ENCODE assay signal across 8 cellular contexts in genomic region chr17:18217412-18218015, GRCh38. TPM values are rescaled to one million over a fixed set of nuclear protein-coding genes. Genes with fewer than 3 reads are reported as not detected.
DNase-seq lines count a peak whose midpoint lies in the region; ATAC-seq, FAIRE-seq and TF ChIP-seq lines count a peak whose summit lies in the region.

No MANE protein-coding gene starts in this region.

- H3K9me2 ChIP-seq in Loucy (replicated peaks; ENCODE audit: low read depth, low read length) (no peaks in the 10 kb centered on the region), hepatocyte (replicated peaks; ENCODE audit: insufficient read depth) (no peaks in the 10 kb centered on the region)

- H3K27ac ChIP-seq in astrocyte (ENCODE audit: low read depth, low read length) (no peak overlapping the region), hepatocyte (no peak overlapping the region), small intestine (ENCODE audit: low read depth in 1 of 2, low read length in 1 of 2) (no peak overlapping the region)

- H2AFZ ChIP-seq in Loucy (ENCODE audit: low read length) (no peak overlapping the region), astrocyte (ENCODE audit: low read depth, low read length) (no peak overlapping the region), hepatocyte (no peak overlapping the region)

- WGBS in hepatocyte (ENCODE audit: low lambda C conversion rate, missing lambda C conversion rate), result 27% methylated on average over 5 of the region's 6 CpGs
- 1 to 13% (median 4%) methylated on average over 5 to 6 of the region's 6 CpGs for WGBS in small intestine, 3 donors

- H3K4me1 Mint-ChIP-seq in astrocyte (ENCODE audit: low read depth, unreplicated experiment), result peaks cover 6% of the 10 kb centered on the region

- peak; percentile 88 for DNase-seq in GM03348 (ENCODE audit: low spot score)
- DNase-seq in T-helper 22 cell (ENCODE audit: low read depth), result peak; percentile 47
- DNase-seq in astrocyte (ENCODE audit: low read depth), result peak; percentile 8
- peak; percentile 80 for DNase-seq in hepatocyte (ENCODE audit: low spot score)
- DNase-seq in small intestine, result peak; percentile 60

- H3K4me3 ChIP-seq in Loucy (ENCODE audit: low read length, poor library complexity, severe bottlenecking) (no peak overlapping the region), astrocyte (ENCODE audit: insufficient read depth, low read depth, low read length) (no peak overlapping the region), hepatocyte (no peak overlapping the region), small intestine (ENCODE audit: low read depth in 1 of 2, low read length in 2 of 2) (no peak overlapping the region)

- H4K20me1 ChIP-seq in Loucy (ENCODE audit: insufficient read depth, low read length, poor library complexity, severe bottlenecking), result no peaks in the 10 kb centered on the region
- no peaks in the 10 kb centered on the region for H4K20me1 ChIP-seq in astrocyte (ENCODE audit: insufficient read depth, low read length)
- no peaks in the 10 kb centered on the region for H4K20me1 ChIP-seq in hepatocyte (ENCODE audit: insufficient read depth, poor library complexity, severe bottlenecking)

- no peaks in the 10 kb centered on the region for H3K36me3 Mint-ChIP-seq in astrocyte (ENCODE audit: low read depth, unreplicated experiment)

- no peak overlapping the region for H3K4me3 Mint-ChIP-seq in astrocyte (ENCODE audit: unreplicated experiment)

- ATAC-seq in HG03196 (IDR thresholded peaks at IDR 0.05; ENCODE audit: unreplicated experiment), result no peak
- no peak for ATAC-seq in HG03469 (IDR thresholded peaks at IDR 0.05; ENCODE audit: unreplicated experiment)

- no peaks in the 10 kb centered on the region for H3K27me3 Mint-ChIP-seq in astrocyte (ENCODE audit: low read depth, unreplicated experiment)

- H3K36me3 ChIP-seq in Loucy (ENCODE audit: insufficient read depth, low read length), result no peaks in the 10 kb centered on the region
- no peaks in the 10 kb centered on the region for H3K36me3 ChIP-seq in astrocyte (ENCODE audit: insufficient read depth, low read length)
- no peaks in the 10 kb centered on the region for H3K36me3 ChIP-seq in hepatocyte (replicated peaks; ENCODE audit: insufficient read depth, low read depth)
- no peaks in the 10 kb centered on the region for H3K36me3 ChIP-seq in small intestine (ENCODE audit: control insufficient read depth in 2 of 2, insufficient read depth in 2 of 2, low read length in 2 of 2)

- no peaks in the 10 kb centered on the region for H3K9me3 ChIP-seq in Loucy (ENCODE audit: insufficient read depth, low read depth, low read length)
- H3K9me3 ChIP-seq in astrocyte (ENCODE audit: insufficient read depth, low read depth, low read length), result no peaks in the 10 kb centered on the region
- H3K9me3 ChIP-seq in hepatocyte (ENCODE audit: low read depth), result no peaks in the 10 kb centered on the region
- H3K9me3 ChIP-seq in small intestine (ENCODE audit: control insufficient read depth, low read depth), result no peaks in the 10 kb centered on the region

- FAIRE-seq in astrocyte (lab: Jason Lieb, UNC) (no peak), small intestine (lab: Jason Lieb, UNC) (no peak)

- no peaks in the 10 kb centered on the region for H3K9me3 Mint-ChIP-seq in astrocyte (ENCODE audit: unreplicated experiment)

- no peak overlapping the region for H3K4me2 ChIP-seq in Loucy (ENCODE audit: low read depth, low read length, poor library complexity, severe bottlenecking)
- H3K4me2 ChIP-seq in astrocyte (ENCODE audit: low read length), result no peak overlapping the region
- H3K4me2 ChIP-seq in hepatocyte, result no peak overlapping the region

- TF ChIP-seq CTCF in Loucy (conservative IDR thresholded peaks at IDR 0.05; ENCODE audit: low read length), result peak; percentile 88
- peak; percentile 90 for TF ChIP-seq CTCF in astrocyte (IDR thresholded peaks at IDR 0.05; ENCODE audit: insufficient read depth, low read depth, low read length)
- TF ChIP-seq CTCF in hepatocyte (IDR thresholded peaks at IDR 0.05; ENCODE audit: poor library complexity), result peak; percentile 86

- H3K4me1 ChIP-seq in Loucy (ENCODE audit: insufficient read depth, low read length, poor library complexity, severe bottlenecking) (no peaks in the 10 kb centered on the region), astrocyte (ENCODE audit: insufficient read depth, low read length) (peaks cover 17% of the 10 kb centered on the region), hepatocyte (ENCODE audit: insufficient read depth) (no peaks in the 10 kb centered on the region), small intestine (ENCODE audit: control insufficient read depth in 2 of 2, insufficient read depth in 1 of 2, low read depth in 1 of 2, low read length in 1 of 2) (peaks cover 0 to 2% of the 10 kb centered on the region in 2 donors)

- H3K27me3 ChIP-seq in Loucy (ENCODE audit: insufficient read depth, low read length, poor library complexity, severe bottlenecking) (no peaks in the 10 kb centered on the region), astrocyte (ENCODE audit: insufficient read depth, low read length) (no peaks in the 10 kb centered on the region), hepatocyte (no peaks in the 10 kb centered on the region), small intestine (ENCODE audit: control insufficient read depth in 2 of 2, insufficient read depth in 2 of 2, low read length in 2 of 2) (no peaks in the 10 kb centered on the region)

- H3K27ac Mint-ChIP-seq in astrocyte (ENCODE audit: unreplicated experiment), result no peak overlapping the region

- H3F3A ChIP-seq in Loucy (ENCODE audit: low read depth), result no peaks in the 10 kb centered on the region

- H3K9ac ChIP-seq in Loucy (ENCODE audit: low read depth, low read length, poor library complexity, severe bottlenecking) (no peak overlapping the region), astrocyte (ENCODE audit: low read length) (no peak overlapping the region)

- H3K79me2 ChIP-seq in Loucy (ENCODE audit: insufficient read depth, low read length), result no peaks in the 10 kb centered on the region
- no peaks in the 10 kb centered on the region for H3K79me2 ChIP-seq in astrocyte (ENCODE audit: insufficient read depth, low read length)
- H3K79me2 ChIP-seq in hepatocyte, result no peaks in the 10 kb centered on the region

RNA-seq across cellular contexts. Expression of gene LLGL1, which starts 7.9 kb away (rescaled TPM):
- total RNA-seq in astrocyte (43.5 and 44.6 TPM in 2 replicates), hepatocyte (46.0 and 51.9 TPM in 2 replicates)
- polyA plus RNA-seq in hepatocyte (5.4 and 7.1 TPM in 2 replicates), small intestine (1 to 10 TPM; 2.5 to 9.4 (median 3.0) TPM)

RNA-seq across cellular contexts. Expression of gene ALKBH5, which starts 33.9 kb away (rescaled TPM):
- total RNA-seq in astrocyte, result 92.6 and 104 TPM in 2 replicates
- total RNA-seq in hepatocyte, result 56.6 and 68.6 TPM in 2 replicates
- polyA plus RNA-seq in hepatocyte, result 66.6 and 78.3 TPM in 2 replicates
- polyA plus RNA-seq in small intestine, result 10 to 100 TPM; 36.2 to 42.8 (median 38.4) TPM

RNA-seq across cellular contexts. Expression of gene FLII, which starts 41.0 kb away (rescaled TPM):
- total RNA-seq in astrocyte (227 and 257 TPM in 2 replicates), hepatocyte (110 and 142 TPM in 2 replicates)
- polyA plus RNA-seq in hepatocyte (188 and 210 TPM in 2 replicates), small intestine (100 to 1,000 TPM; 152 to 360 (median 266) TPM)

RNA-seq across cellular contexts. Expression of gene MIEF2, which starts 42.9 kb away (rescaled TPM):
- total RNA-seq in astrocyte, result 11.6 and 14.1 TPM in 2 replicates
- 29.3 and 30.7 TPM in 2 replicates for total RNA-seq in hepatocyte
- polyA plus RNA-seq in hepatocyte, result 20.5 and 21.0 TPM in 2 replicates
- 1 to 10 TPM; 4.9 to 8.4 (median 5.7) TPM for polyA plus RNA-seq in small intestine

Comparison
In these comparisons a context has a peak if more than half of its experiments do, and no peak if none do; other contexts are left out.
1. DNase-seq: peak in every context shown above with its lines; median percentile 88 in GM03348; 80 in hepatocyte; 60 in small intestine; 47 in T-helper 22 cell; 8 in astrocyte.